ENCODE assay signal across 1 cellular context in genomic region chr16:24826817-24827566, GRCh38.
TF ChIP-seq lines count a peak whose summit lies in the region.

No MANE protein-coding gene starts in this region.

TF ChIP-seq in HepG2, 621 proteins besides CTCF, POLR2A, EP300 and RAD21:
- TF ChIP-seq ZSCAN30 (CRISPR knock-in tag; IDR thresholded peaks at IDR 0.05) (no peak), PRDM10 (CRISPR knock-in tag; IDR thresholded peaks at IDR 0.05; ENCODE audit: low read depth) (no peak), ZNF121 (CRISPR knock-in tag; IDR thresholded peaks at IDR 0.05) (0 out of 2 replicates have a peak, but pooled peaks have one; percentile 24), POLR2G (IDR thresholded peaks at IDR 0.05; ENCODE audit: low read depth, low read length) (peak; percentile 47; the same call in 1 of the 2 replicates), SSRP1 (CRISPR knock-in tag; IDR thresholded peaks at IDR 0.05) (peak; percentile 49; the same call in 1 of the 2 replicates), RBM22 (optimal IDR thresholded peaks at IDR 0.05; ENCODE audit: low read length) (peak; percentile 89), TARDBP (CRISPR knock-in tag; IDR thresholded peaks at IDR 0.05) (peak; percentile 43; the same call in 1 of the 2 replicates), ZNF770 (CRISPR knock-in tag; IDR thresholded peaks at IDR 0.05) (peak; percentile 76), ZNF512 (CRISPR knock-in tag; IDR thresholded peaks at IDR 0.05) (no peak)
